10 cellular contexts compared by ENCODE assay signal in genomic region chr20:50641625-50642287, GRCh38. TPM values are rescaled to one million over a fixed set of nuclear protein-coding genes. Genes with fewer than 3 reads are reported as not detected.
DNase-seq lines count a peak whose midpoint lies in the region; ATAC-seq and TF ChIP-seq lines count a peak whose summit lies in the region.
"Not testable (repeated sequence)": the region's sequence is repeated elsewhere in the genome, so short reads cannot be mapped to it uniquely, and the experiment has no call there.
"Had no signal": no experiment of that assay in that cellular context is flagged by ENCODE, and none has a peak within 500 bp of the region (broad histone marks: within the 10 kb centered on the region; RNA-seq: fewer than 3 reads in every experiment).

No MANE protein-coding gene starts in this region.

- TF ChIP-seq RAD21 in liver (IDR thresholded peaks at IDR 0.05), result not testable (repeated sequence)

- peak overlapping the region; percentile 18 for H3K9ac ChIP-seq in HUES6 (ENCODE audit: low read length)
- H3K9ac ChIP-seq in liver (ENCODE audit: low read depth in 1 of 2, low read length in 2 of 2); parathyroid adenoma: not testable (repeated sequence)

- H3K79me2 ChIP-seq in parathyroid adenoma, result not testable (repeated sequence)

- H3K4me3 ChIP-seq in HUES6 (ENCODE audit: low read depth, low read length), result peak overlapping the region; percentile 42
- not testable (repeated sequence) for H3K4me3 ChIP-seq in RWPE2 (ENCODE audit: severe bottlenecking); right cardiac atrium (ENCODE audit: low read length); liver (ENCODE audit: low read depth in 1 of 3, low read length in 3 of 3); parathyroid adenoma (ENCODE audit: low read depth, low read length)

- intact Hi-C loops in right cardiac atrium (cut with DNase I), result not testable (repeated sequence)

- H3K4me1 ChIP-seq in HUES6 (ENCODE audit: control insufficient read depth, insufficient read depth, low read length) (peaks cover 41% of the 10 kb centered on the region), RWPE2 (ENCODE audit: insufficient read depth, poor library complexity, severe bottlenecking) (peaks cover 31% of the 10 kb centered on the region), right cardiac atrium (ENCODE audit: control insufficient read depth, insufficient read depth, low read length) (peaks cover 13% of the 10 kb centered on the region), parathyroid adenoma (peaks cover 11% of the 10 kb centered on the region)
- H3K4me1 ChIP-seq in liver (ENCODE audit: control insufficient read depth in 4 of 4, insufficient read depth in 4 of 4, low read length in 3 of 4), result not testable (repeated sequence)

- not testable (repeated sequence) for H2AFZ ChIP-seq in parathyroid adenoma

- not testable (repeated sequence) for TF ChIP-seq CTCF in RWPE2 (IDR thresholded peaks at IDR 0.05; ENCODE audit: poor library complexity, severe bottlenecking); liver (IDR thresholded peaks at IDR 0.05; ENCODE audit: low read depth, low read length, missing input control); parathyroid adenoma (IDR thresholded peaks at IDR 0.05)

- not testable (repeated sequence) for H3K36me3 ChIP-seq in HUES6 (ENCODE audit: control insufficient read depth, insufficient read depth, low read length); RWPE2 (ENCODE audit: low read depth); liver (ENCODE audit: control insufficient read depth in 4 of 4, insufficient read depth in 3 of 4, low read depth in 1 of 4, low read length in 3 of 4); parathyroid adenoma (ENCODE audit: control insufficient read depth, insufficient read depth, low read length)

- ATAC-seq in RWPE2 (ENCODE audit: low read depth), result not testable (repeated sequence)
- peak; percentile 11 to 65 for ATAC-seq in right cardiac atrium

- not testable (repeated sequence) for H3K4me2 ChIP-seq in parathyroid adenoma (ENCODE audit: low read length)

- DNase-seq in ELF-1 (ENCODE audit: low read depth, low spot score) (peak; percentile 71), cerebellar cortex (ENCODE audit: low spot score) (peak; percentile 72)
- not testable (repeated sequence) for DNase-seq in RWPE2 (ENCODE audit: low spot score); right cardiac atrium

- H3K27ac ChIP-seq in HUES6 (ENCODE audit: low read depth, low read length), result peak overlapping the region; percentile 57; the same call in 1 of the 2 replicates
- peak overlapping the region; percentile 13 for H3K27ac ChIP-seq in RWPE2 (ENCODE audit: poor library complexity, severe bottlenecking)
- peak overlapping the region; percentile 51 for H3K27ac ChIP-seq in right cardiac atrium (ENCODE audit: low read length)
- peak overlapping the region in 1 of 2 donors; percentile 20 for H3K27ac ChIP-seq in liver (ENCODE audit: low read depth in 1 of 2, low read length in 2 of 2)
- H3K27ac ChIP-seq in parathyroid adenoma, result peak overlapping the region; percentile 5

- H3K27me3 ChIP-seq in HUES6 (ENCODE audit: control insufficient read depth, insufficient read depth, low read length); RWPE2 (ENCODE audit: insufficient read depth, poor library complexity, severe bottlenecking); right cardiac atrium (ENCODE audit: control insufficient read depth, insufficient read depth); liver (ENCODE audit: control insufficient read depth in 4 of 4, insufficient read depth in 4 of 4, low read length in 3 of 4); parathyroid adenoma (ENCODE audit: control insufficient read depth, insufficient read depth, low read length): not testable (repeated sequence)

- WGBS in right cardiac atrium, result 57% methylated on average over 9 of the region's 11 CpGs
- WGBS in liver, result 62% methylated on average over 8 of the region's 11 CpGs

- not testable (repeated sequence) for H3K9me3 ChIP-seq in HUES6 (ENCODE audit: control insufficient read depth, insufficient read depth, low read depth, low read length); RWPE2 (ENCODE audit: severe bottlenecking); right cardiac atrium (ENCODE audit: control insufficient read depth, low read length); liver (ENCODE audit: control insufficient read depth in 4 of 4, low read length in 3 of 4); parathyroid adenoma (ENCODE audit: control insufficient read depth, low read length)

TF ChIP-seq in liver, 16 proteins besides CTCF, POLR2A, EP300 and RAD21:
- peak; percentile 63 for TF ChIP-seq NR2F2 (IDR thresholded peaks at IDR 0.05)
TF ChIP-seq in liver: peak in this region for 1; not testable (repeated sequence) for 15.

RNA-seq across cellular contexts. Expression of gene RIPOR3, which starts 49.6 kb away (rescaled TPM):
- total RNA-seq in right cardiac atrium (1 to 10 TPM; 2.1 to 6.9 (median 2.9) TPM), liver (10 to 100 TPM; 23.8 to 90.3 TPM)
- polyA plus RNA-seq in right cardiac atrium (12.9 TPM), liver (1 to 10 TPM; 5.6 to 8.9 TPM)
- total RNA-seq: activated CD4-positive, alpha-beta T cell treated with anti-CD3 and anti-CD28 coated beads, Interleukin-2, amount 10 ng/mL, durations not matched to agents 24 days and 14 days; activated T-helper 2 cell treated with anti-CD3 and anti-CD28 coated beads, Interferon-gamma antibody, Interleukin-2, Interleukin-4, amounts not matched to agents 10 μg/mL and 5 μg/mL and 100 μg/mL, durations not matched to agents 14 hours and 24 hours and 36 hours had no signal
- polyA plus RNA-seq: mammary epithelial cell had no signal
